In the genomic region with DNA sequence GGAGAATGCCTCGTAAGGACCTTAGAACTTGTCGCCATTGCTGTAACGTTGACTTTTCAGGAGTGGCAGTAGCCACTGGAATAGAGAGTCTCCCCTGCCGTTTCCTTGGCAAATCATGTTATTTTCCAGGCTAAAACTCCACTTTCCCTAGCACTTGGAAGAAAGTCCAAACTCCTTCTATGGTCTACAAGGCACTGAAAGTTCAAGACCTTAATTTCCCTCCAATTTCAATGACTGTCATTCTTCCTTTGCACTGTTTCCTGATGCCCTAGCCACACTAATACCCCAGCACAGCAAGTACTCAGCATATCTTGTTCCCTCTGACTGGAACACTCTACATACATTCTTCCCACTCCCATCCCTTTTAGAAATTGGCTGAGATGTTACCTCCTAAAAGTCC, we compare ENCODE assay signal across 8 cellular contexts. TPM values are rescaled to one million over a fixed set of nuclear protein-coding genes. Genes with fewer than 3 reads are reported as not detected.
A peak's percentile ranks its signal among the peaks of the same experiment; 100 is the strongest.
DNase-seq lines count a peak whose midpoint lies in the region; ATAC-seq, FAIRE-seq and TF ChIP-seq lines count a peak whose summit lies in the region.

No MANE protein-coding gene starts in this region.

- no peak for TF ChIP-seq RAD21 in GM12878 (IDR thresholded peaks at IDR 0.05; ENCODE audit: insufficient read depth, low read depth, low read length)

- no peak for FAIRE-seq in GM12878 (lab: Jason Lieb, UNC)

- H3K18ac ChIP-seq in mesenchymal stem cell (ENCODE audit: low read depth in 1 of 2, low read length in 2 of 2), result no peak overlapping the region

- BruUV-seq in GM12878 (replicated peaks; lab: Mats Ljungman, UMichigan), result no TSS peak

- no peaks in the 10 kb centered on the region for H3K9me3 ChIP-seq in GM12878 (replicated peaks; ENCODE audit: control insufficient read depth, insufficient read depth, low read length)
- no peaks in the 10 kb centered on the region for H3K9me3 ChIP-seq in mesenchymal stem cell (ENCODE audit: control insufficient read depth, low read length)
- no peaks in the 10 kb centered on the region for H3K9me3 ChIP-seq in upper lobe of right lung

- peak overlapping the region; percentile 13 for H4K8ac ChIP-seq in mesenchymal stem cell (ENCODE audit: low read length)

- no peak overlapping the region for H3K14ac ChIP-seq in mesenchymal stem cell (ENCODE audit: low read length in 2 of 2)

- RAD21 ChIA-PET in GM12878 (lab: Charles Lee; ENCODE audit: unreplicated experiment), result no interaction called here

- H3K27me3 Mint-ChIP-seq in activated naive CD4-positive, alpha-beta T cell treated with anti-CD3 and anti-CD28 coated beads, Interleukin-2, amount 50 U/mL, for 24 hours, result no peaks in the 10 kb centered on the region

- H2BK5ac ChIP-seq in mesenchymal stem cell (ENCODE audit: low read depth, low read length, poor library complexity, severe bottlenecking), result no peak overlapping the region

- no peaks in the 10 kb centered on the region for H3K36me3 Mint-ChIP-seq in activated naive CD4-positive, alpha-beta T cell treated with anti-CD3 and anti-CD28 coated beads, Interleukin-2, amount 50 U/mL, for 24 hours

- H3K9ac ChIP-seq in GM12878 (ENCODE audit: control insufficient read depth, insufficient read depth, low read length) (peak overlapping the region; percentile 80; the same call in 1 of the 2 replicates), mesenchymal stem cell (ENCODE audit: low read length) (peak overlapping the region; percentile 92)

- SMC1A ChIA-PET in GM12878 (lab: Charles Lee; ENCODE audit: uncharacterized antibody, unreplicated experiment), result no interaction called here

- peak overlapping the region; percentile 89 for H3K4me3 Mint-ChIP-seq in activated naive CD4-positive, alpha-beta T cell treated with anti-CD3 and anti-CD28 coated beads, Interleukin-2, amount 50 U/mL, for 24 hours

- H3K4me1 Mint-ChIP-seq in activated naive CD4-positive, alpha-beta T cell treated with anti-CD3 and anti-CD28 coated beads, Interleukin-2, amount 50 U/mL, for 24 hours, result peaks cover 27% of the 10 kb centered on the region

- no peaks in the 10 kb centered on the region for H4K20me1 ChIP-seq in GM12878 (ENCODE audit: control insufficient read depth, insufficient read depth)

- H3K27ac ChIP-seq in GM12878 (ENCODE audit: control insufficient read depth, insufficient read depth), result no peak overlapping the region; the same call in 1 of the 2 replicates
- peak overlapping the region; percentile 65 for H3K27ac ChIP-seq in mesenchymal stem cell (ENCODE audit: low read length, poor library complexity, severe bottlenecking)
- peak overlapping the region; percentile 87 for H3K27ac ChIP-seq in upper lobe of right lung

- H3K4me1 ChIP-seq in GM12878 (ENCODE audit: control insufficient read depth, insufficient read depth, low read length), result peaks cover 6% of the 10 kb centered on the region; the same call in 1 of the 2 replicates
- peaks cover 1% of the 10 kb centered on the region for H3K4me1 ChIP-seq in mesenchymal stem cell (ENCODE audit: control insufficient read depth, insufficient read depth, low read depth, low read length)
- H3K4me1 ChIP-seq in upper lobe of right lung, result peaks cover 24% of the 10 kb centered on the region

- H2BK15ac ChIP-seq in mesenchymal stem cell (ENCODE audit: low read depth, poor library complexity, severe bottlenecking), result no peak overlapping the region

- intact Hi-C loops in GM12878 (cut with micrococcal nuclease; ENCODE audit: unreplicated experiment), result loop anchor here (10.0 kb wide), 3 partner anchors 424 to 1436 kb away; partner anchors contain the start of gene STX7
- intact Hi-C loops in upper lobe of right lung (cut with DNase I), result no loop called here

- no peak for TF ChIP-seq EP300 in GM12878 (IDR thresholded peaks at IDR 0.05; ENCODE audit: borderline replicate concordance in 1 of 2, control insufficient read depth in 1 of 2, low read depth in 2 of 2, low read length in 2 of 2)

- H3K79me2 ChIP-seq in GM12878 (ENCODE audit: control insufficient read depth, insufficient read depth, low read length), result peaks cover 32% of the 10 kb centered on the region

- no peak overlapping the region for H2AK5ac ChIP-seq in mesenchymal stem cell (ENCODE audit: low read length, severe bottlenecking)

- no peaks in the 10 kb centered on the region for H3K36me3 ChIP-seq in GM12878 (ENCODE audit: control insufficient read depth in 2 of 2, insufficient read depth in 2 of 2, low read length in 1 of 2)
- no peaks in the 10 kb centered on the region for H3K36me3 ChIP-seq in mesenchymal stem cell (ENCODE audit: control insufficient read depth in 1 of 2, insufficient read depth in 2 of 2, low read depth in 1 of 2, low read length in 2 of 2)
- H3K36me3 ChIP-seq in upper lobe of right lung, result no peaks in the 10 kb centered on the region

- H3K4me2 ChIP-seq in GM12878 (ENCODE audit: control insufficient read depth, insufficient read depth) (peak overlapping the region; percentile 82), mesenchymal stem cell (ENCODE audit: low read length, poor library complexity, severe bottlenecking) (peak overlapping the region; percentile 60)

- H3K4ac ChIP-seq in mesenchymal stem cell (ENCODE audit: low read depth in 1 of 2, low read length in 2 of 2), result no peak overlapping the region

- H3K9me3 Mint-ChIP-seq in activated naive CD4-positive, alpha-beta T cell treated with anti-CD3 and anti-CD28 coated beads, Interleukin-2, amount 50 U/mL, for 24 hours, result no peaks in the 10 kb centered on the region

- H3K79me1 ChIP-seq in mesenchymal stem cell (replicated peaks; ENCODE audit: low read length, poor library complexity, severe bottlenecking), result peaks cover 4% of the 10 kb centered on the region

- in situ Hi-C loops in GM12878 (cut with MboI), result loop anchor here (25.0 kb wide), 1 partner anchor 1486 kb away; no protein-coding TSS in a partner anchor

- TF ChIP-seq POLR2A in GM12878 (IDR thresholded peaks at IDR 0.05; ENCODE audit: low read depth, low read length), result no peak

- DNase-seq in activated naive CD4-positive, alpha-beta T cell (lab: John Stamatoyannopoulos, UW), result no peak
- no peak for DNase-seq in GM12878 (ENCODE audit: low read depth, low spot score)
- no peak for DNase-seq in mesenchymal stem cell
- no peak for DNase-seq in upper lobe of right lung
- DNase-seq in iPS-NIHi11 (ENCODE audit: low spot score), result no peak
- DNase-seq in GF-D8 (lab: John Stamatoyannopoulos, UW), result no peak

- H3K27me3 ChIP-seq in GM12878 (replicated peaks in 1 of 2; ENCODE audit: control insufficient read depth in 2 of 2, insufficient read depth in 2 of 2, low read length in 1 of 2) (no peaks in the 10 kb centered on the region), mesenchymal stem cell (ENCODE audit: control insufficient read depth in 1 of 2, insufficient read depth in 1 of 2, low read length in 2 of 2) (no peaks in the 10 kb centered on the region), upper lobe of right lung (no peaks in the 10 kb centered on the region)

- 97% methylated on average over 4 of the region's 4 CpGs for WGBS in GM12878 (ENCODE audit: insufficient coverage, insufficient replicate concordance, low lambda C conversion rate, missing lambda C conversion rate)
- WGBS in mesenchymal stem cell, result 92% methylated on average over 4 of the region's 4 CpGs

- POLR2A ChIA-PET in GM12878 (lab: Charles Lee), result interaction anchor here (0.6 kb wide), 1 partner anchor 22 kb away, joined by 3 read pairs; no protein-coding TSS in a partner anchor

- no peak for TF ChIP-seq CTCF in GM12878 (IDR thresholded peaks at IDR 0.05 in 2 of 3, conservative IDR thresholded peaks at IDR 0.05 in 1 of 3; ENCODE audit: control insufficient read depth in 2 of 3, extremely low read depth in 1 of 3, insufficient read depth in 1 of 3, low read depth in 3 of 3, low read length in 3 of 3)
- no peak for TF ChIP-seq CTCF in upper lobe of right lung (IDR thresholded peaks at IDR 0.05)

- peak overlapping the region; percentile 86 for H2AFZ ChIP-seq in GM12878 (ENCODE audit: control insufficient read depth, low read depth, low read length)
- H2AFZ ChIP-seq in mesenchymal stem cell (ENCODE audit: low read depth, low read length), result no peak overlapping the region

- ATAC-seq in GM12878 (no peak), upper lobe of right lung (no peak), HG03045 (IDR thresholded peaks at IDR 0.05; ENCODE audit: unreplicated experiment) (no peak)

- H3K27ac Mint-ChIP-seq in activated naive CD4-positive, alpha-beta T cell treated with anti-CD3 and anti-CD28 coated beads, Interleukin-2, amount 50 U/mL, for 24 hours, result peak overlapping the region; percentile 46

- H2BK12ac ChIP-seq in mesenchymal stem cell (ENCODE audit: low read length in 2 of 2), result peak overlapping the region in 1 of 2 experiments; percentile 6

- H2BK120ac ChIP-seq in mesenchymal stem cell (ENCODE audit: low read depth, low read length), result no peak overlapping the region

- CTCF ChIA-PET in GM12878 (lab: Yijun Ruan, JAX), result interaction anchor here (0.7 to 2.0 kb wide), 4 partner anchors 22 to 146 kb away, joined by 3 to 6 read pairs (median 4); no protein-coding TSS in a partner anchor

- no peak overlapping the region for H4K91ac ChIP-seq in mesenchymal stem cell (ENCODE audit: low read length)

- H3K4me3 ChIP-seq in GM12878 (peak overlapping the region; percentile 88), mesenchymal stem cell (ENCODE audit: insufficient read depth in 1 of 2, low read depth in 1 of 2, low read length in 2 of 2) (peak overlapping the region in 1 of 2 experiments; percentile 93), upper lobe of right lung (peak overlapping the region; percentile 82)

- H3K23ac ChIP-seq in mesenchymal stem cell (ENCODE audit: low read length in 2 of 2), result no peak overlapping the region

TF ChIP-seq in GM12878, 131 proteins besides CTCF, POLR2A, EP300 and RAD21 (continues in another document):
- TF ChIP-seq MTA3 (IDR thresholded peaks at IDR 0.05; ENCODE audit: borderline replicate concordance, low read length), result no peak
- no peak for TF ChIP-seq NR2C1 (IDR thresholded peaks at IDR 0.05)

RNA-seq across cellular contexts. Expression of gene TBPL1, which starts 1.8 kb away (rescaled TPM):
- total RNA-seq in GM12878 (2013; cell fraction: nucleolus; rRNA removed), result 9.5 and 9.9 TPM in 2 replicates
- total RNA-seq in GM12878 (2014; rRNA removed) (34.7 and 49.0 TPM in 2 replicates), GM12878 (2014; rRNA removed; fragmentation: Illumina TruSeq; extraction: Trizol) (37.6 and 37.7 TPM in 2 replicates), GM12878 (2021) (37.2 and 38.7 TPM in 2 replicates), upper lobe of right lung (18.7 TPM)
- 23.4 TPM for polyA plus RNA-seq in GM12878 (2011; ENCODE audit: low read depth)
- polyA plus RNA-seq in GM12878 (2011; rRNA removed) (48.2 and 71.8 TPM in 2 replicates), GM12878 (2014; fragmentation: Illumina TruSeq; extraction: Trizol) (34.6 and 38.9 TPM in 2 replicates), GM12878 (2014; fragmentation: Nextera tagmentation; extraction: Ambion mirVana) (10 to 100 TPM; 34.9 to 52.5 TPM), GM12878 (2014; rRNA removed) (62.1 and 64.1 TPM in 2 replicates), GM12878 (2016; fragmentation: Nextera tagmentation; extraction: Ambion mirVana) (10 to 100 TPM; 60.7 to 71.2 TPM)
- 18.2 and 22.6 TPM in 2 replicates for polyA plus RNA-seq in GM12878 (2011; cell fraction: cytosol; rRNA removed)
- polyA plus RNA-seq in GM12878 (2011; cell fraction: nucleus; rRNA removed), result 14.8 and 22.4 TPM in 2 replicates
- polyA plus RNA-seq in GM12878 (2012), result 33.4 and 40.3 TPM in 2 replicates
- 15.2 and 19.1 TPM in 2 replicates for polyA minus RNA-seq in GM12878 (2011; rRNA and poly(A)+ RNA removed)
- polyA minus RNA-seq in GM12878 (2011; cell fraction: cytosol; rRNA and poly(A)+ RNA removed), result 13.2 and 23.0 TPM in 2 replicates
- polyA minus RNA-seq in GM12878 (2011; cell fraction: nucleus; rRNA and poly(A)+ RNA removed), result 7.2 and 7.7 TPM in 2 replicates
- 38.8 TPM for polyA plus RNA-seq in mesenchymal stem cell (2013, experiment 1 of 2)
- polyA plus RNA-seq in mesenchymal stem cell (2013, experiment 2 of 2), result 40.4 TPM
